In genomic region chr13:48975101-48975925, GRCh38 we compare ENCODE assay signal across 8 cellular contexts. TPM values are rescaled to one million over a fixed set of nuclear protein-coding genes. Genes with fewer than 3 reads are reported as not detected.
DNase-seq lines count a peak whose midpoint lies in the region; ATAC-seq, FAIRE-seq and TF ChIP-seq lines count a peak whose summit lies in the region.

Gene FNDC3A (plus strand): TSS chr13:48975912. CDS start chr13:49006191, 30,279 bp downstream.

- H3K27me3 ChIP-seq in left ventricle myocardium inferior (ENCODE audit: low read depth), result no peaks in the 10 kb centered on the region
- H3K27me3 ChIP-seq in prostate gland (replicated peaks; ENCODE audit: insufficient read depth), result no peaks in the 10 kb centered on the region

- intact Hi-C loops in left ventricle myocardium inferior (cut with micrococcal nuclease) (no loop called here), prostate gland (cut with DNase I) (loop anchor here (5.0 kb wide), 2 partner anchors 122 to 272 kb away; partner anchors contain the start of gene CDADC1)

- TF ChIP-seq CTCF in left ventricle myocardium inferior (IDR thresholded peaks at IDR 0.05; ENCODE audit: borderline replicate concordance) (peak; percentile 12), prostate gland (IDR thresholded peaks at IDR 0.05) (peak in 1 of 4 experiments; percentile 13)

- ATAC-seq in GM19395 (IDR thresholded peaks at IDR 0.05; ENCODE audit: unreplicated experiment) (peak; percentile 22), HG03045 (IDR thresholded peaks at IDR 0.05; ENCODE audit: unreplicated experiment) (no peak)

- FAIRE-seq in HTR-8/SVneo (lab: Jason Lieb, UNC), result no peak

- WGBS in prostate gland, result under 1% methylated on average over 62 of the region's 63 CpGs

- H3K4me1 ChIP-seq in left ventricle myocardium inferior (peaks cover 53% of the 10 kb centered on the region), prostate gland (replicated peaks) (no peaks in the 10 kb centered on the region)

- H3K27ac ChIP-seq in left ventricle myocardium inferior (replicated peaks) (peak within 1 kb of the TSS; percentile 98), prostate gland (peak within 1 kb of the TSS; percentile 98 to 99)

- H3K4me3 ChIP-seq in left ventricle myocardium inferior, result peak within 1 kb of the TSS; percentile 89
- H3K4me3 ChIP-seq in prostate gland, result peak within 1 kb of the TSS; percentile 64 to 91

- no peak for TF ChIP-seq POLR2A in prostate gland (IDR thresholded peaks at IDR 0.05)

- H3K36me3 ChIP-seq in left ventricle myocardium inferior (no peaks in the 10 kb centered on the region), prostate gland (no peaks in the 10 kb centered on the region)

- DNase-seq in COR-L47 (lab: John Stamatoyannopoulos, UW) (peak; percentile 63), HTR-8/SVneo (ENCODE audit: insufficient read length, low spot score) (peak; percentile 53), SK-MEL-5 (ENCODE audit: low read depth, low spot score) (peak; percentile 60), amygdala (lab: John Stamatoyannopoulos, UW) (peak in 37 of 56 donors; percentile 2 to 87 (median 50)), left ventricle myocardium inferior (peak; percentile 83), prostate gland (ENCODE audit: low spot score) (peak; percentile 39)

- H3K9me3 ChIP-seq in left ventricle myocardium inferior (replicated peaks) (peaks cover 19% of the 10 kb centered on the region), prostate gland (no peaks in the 10 kb centered on the region)

- in situ Hi-C loops in SK-MEL-5 (cut with HindIII; ENCODE audit: low pct_unique_long_range_greater_than_20kb, low sequenced_read_pairs), result no loop called here

RNA-seq across cellular contexts. Expression of gene FNDC3A, which starts in this region (rescaled TPM):
- 113 and 116 TPM in 2 replicates for total RNA-seq in SK-MEL-5 (2014; rRNA removed; shearing (Covaris generic))
- 57.3 and 80.7 TPM in 2 replicates for polyA plus RNA-seq in SK-MEL-5 (2015; cell fraction: cytosol; rRNA removed)
- 105 and 106 TPM in 2 replicates for polyA plus RNA-seq in SK-MEL-5 (2015; cell fraction: nucleus; rRNA removed)
- total RNA-seq in left ventricle myocardium inferior (18.9 TPM), prostate gland (10 to 100 TPM; 38.9 to 58.2 TPM)
